15 cellular contexts compared by ENCODE assay signal in the genomic region with DNA sequence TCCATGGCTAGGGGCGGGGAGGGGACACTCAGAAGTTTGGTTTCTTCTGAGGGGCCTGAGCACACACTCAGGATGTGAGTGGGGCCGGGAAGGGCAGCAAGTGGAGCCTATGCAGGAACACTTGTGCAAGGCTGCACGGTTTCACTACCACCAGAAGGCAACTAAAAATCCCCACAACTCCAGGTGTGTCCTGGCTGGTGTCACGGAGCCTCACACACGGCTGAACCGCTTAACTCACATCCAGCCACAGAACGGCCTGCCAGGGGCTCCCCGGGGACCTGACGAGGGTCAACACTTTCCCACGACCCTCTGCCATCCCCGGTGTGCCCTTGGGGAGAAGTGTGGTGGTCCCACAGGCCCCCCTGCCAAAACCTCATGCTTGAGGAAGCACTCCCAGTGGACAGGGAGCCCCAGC.
DNase-seq lines count a peak whose midpoint lies in the region; ATAC-seq and TF ChIP-seq lines count a peak whose summit lies in the region.
"Had no signal": no experiment of that assay in that cellular context is flagged by ENCODE, and none has a peak within 500 bp of the region (broad histone marks: within the 10 kb centered on the region; RNA-seq: fewer than 3 reads in every experiment).

No MANE protein-coding gene starts in this region.

- TF ChIP-seq EP300 in esophagus muscularis mucosa (IDR thresholded peaks at IDR 0.05), result no peak

- H3K27ac Mint-ChIP-seq in glutamatergic neuron (ENCODE audit: unreplicated experiment), result no peak overlapping the region
- H3K27ac Mint-ChIP-seq in stimulated activated naive B cell treated with anti-CD40 and anti-IgM and Interleukin-4, amounts not matched to agents 10 μg/mL and 1 μg/mL and 100 μg/mL, for 72 hours, result peak overlapping the region; percentile 88

- H3K9me3 Mint-ChIP-seq in glutamatergic neuron (ENCODE audit: unreplicated experiment), result peaks cover 13% of the 10 kb centered on the region
- H3K9me3 Mint-ChIP-seq in stimulated activated naive B cell treated with anti-CD40 and anti-IgM and Interleukin-4, amounts not matched to agents 10 μg/mL and 1 μg/mL and 100 μg/mL, for 72 hours, result no peaks in the 10 kb centered on the region

- 76% methylated on average over 4 of the region's 11 CpGs for WGBS in esophagus muscularis mucosa

- H3K4me3 ChIP-seq in cardiac muscle cell, result no peak overlapping the region
- no peak overlapping the region for H3K4me3 ChIP-seq in esophagus muscularis mucosa
- H3K4me3 ChIP-seq: prostate gland, stomach, uterus had no signal

- H3K4me1 Mint-ChIP-seq in glutamatergic neuron (ENCODE audit: low read depth, unreplicated experiment), result peaks cover 24% of the 10 kb centered on the region
- peaks cover 27 to 36% of the 10 kb centered on the region in 2 donors for H3K4me1 Mint-ChIP-seq in stimulated activated naive B cell treated with anti-CD40 and anti-IgM and Interleukin-4, amounts not matched to agents 10 μg/mL and 1 μg/mL and 100 μg/mL, for 72 hours

- no peaks in the 10 kb centered on the region for H3K36me3 ChIP-seq in cardiac muscle cell
- H3K36me3 ChIP-seq in esophagus muscularis mucosa, result peaks cover 0 to 17% (median 8%) of the 10 kb centered on the region in 4 donors
- H3K36me3 ChIP-seq: prostate gland, uterus had no signal

- peaks cover 8% of the 10 kb centered on the region for H3K27me3 Mint-ChIP-seq in glutamatergic neuron (ENCODE audit: unreplicated experiment)
- H3K27me3 Mint-ChIP-seq in stimulated activated naive B cell treated with anti-CD40 and anti-IgM and Interleukin-4, amounts not matched to agents 10 μg/mL and 1 μg/mL and 100 μg/mL, for 72 hours, result no peaks in the 10 kb centered on the region

- H3K9me3 ChIP-seq in cardiac muscle cell (ENCODE audit: low read depth) (no peaks in the 10 kb centered on the region), esophagus muscularis mucosa (no peaks in the 10 kb centered on the region)
- H3K9me3 ChIP-seq: prostate gland, stomach, uterus had no signal

- H3K4me3 Mint-ChIP-seq in glutamatergic neuron (ENCODE audit: unreplicated experiment), result no peak overlapping the region
- H3K4me3 Mint-ChIP-seq in stimulated activated naive B cell treated with anti-CD40 and anti-IgM and Interleukin-4, amounts not matched to agents 10 μg/mL and 1 μg/mL and 100 μg/mL, for 72 hours, result peak overlapping the region; percentile 50 to 59

- intact Hi-C loops in cardiac septum (cut with DNase I) (no loop called here), esophagus muscularis mucosa (cut with DNase I) (no loop called here)

- DNase-seq in cardiac muscle cell (ENCODE audit: low read depth in 1 of 2, low spot score in 1 of 2), result no peak
- no peak for DNase-seq in cardiac septum (ENCODE audit: low spot score)
- DNase-seq in glutamatergic neuron, result peak; percentile 22
- DNase-seq in stimulated activated naive B cell treated with anti-CD40 and anti-IgM and Interleukin-4, amounts not matched to agents 10 μg/mL and 1 μg/mL and 100 μg/mL, for 72 hours, result peak; percentile 46
- no peak for DNase-seq in esophagus muscularis mucosa (ENCODE audit: extremely low spot score)
- DNase-seq: cortex of kidney, NCI-H1105, NCI-H526, PC-3, stomach had no signal

- H3K36me3 Mint-ChIP-seq in glutamatergic neuron (ENCODE audit: unreplicated experiment), result no peaks in the 10 kb centered on the region
- peaks cover 22 to 30% of the 10 kb centered on the region in 2 donors for H3K36me3 Mint-ChIP-seq in stimulated activated naive B cell treated with anti-CD40 and anti-IgM and Interleukin-4, amounts not matched to agents 10 μg/mL and 1 μg/mL and 100 μg/mL, for 72 hours

- ATAC-seq in HG03354 (IDR thresholded peaks at IDR 0.05; ENCODE audit: poor library complexity, severe bottlenecking, unreplicated experiment) (peak; percentile 48), HG03196 (IDR thresholded peaks at IDR 0.05; ENCODE audit: unreplicated experiment) (no peak), HG02610 (IDR thresholded peaks at IDR 0.05; ENCODE audit: unreplicated experiment) (no peak)
- ATAC-seq in stimulated activated naive B cell treated with anti-CD40 and anti-IgM and Interleukin-4, amounts not matched to agents 10 μg/mL and 1 μg/mL and 100 μg/mL, for 72 hours (replicated peaks), result peak; percentile 88 to 89
- ATAC-seq: PC-3 had no signal

- no peak for TF ChIP-seq POLR2A in esophagus muscularis mucosa (IDR thresholded peaks at IDR 0.05; ENCODE audit: low read depth)

- TF ChIP-seq CTCF in cardiac muscle cell (IDR thresholded peaks at IDR 0.05; ENCODE audit: low read depth, low read length) (no peak), glutamatergic neuron (IDR thresholded peaks at IDR 0.05; ENCODE audit: partially characterized antibody, unreplicated experiment) (no peak), esophagus muscularis mucosa (IDR thresholded peaks at IDR 0.05) (no peak)

- H3K27ac ChIP-seq in cardiac muscle cell, result peak overlapping the region; percentile 96
- no peak overlapping the region for H3K27ac ChIP-seq in esophagus muscularis mucosa (replicated peaks in 1 of 4)
- H3K27ac ChIP-seq: prostate gland, stomach, uterus had no signal

- no peaks in the 10 kb centered on the region for H3K27me3 ChIP-seq in cardiac muscle cell
- no peaks in the 10 kb centered on the region for H3K27me3 ChIP-seq in esophagus muscularis mucosa
- H3K27me3 ChIP-seq: stomach, uterus had no signal

- peaks cover 48% of the 10 kb centered on the region for H3K4me1 ChIP-seq in cardiac muscle cell (ENCODE audit: low read depth)
- no peaks in the 10 kb centered on the region for H3K4me1 ChIP-seq in esophagus muscularis mucosa
- H3K4me1 ChIP-seq: prostate gland, stomach, uterus had no signal

Comparison
In these comparisons a context has a peak if more than half of its experiments do, and no peak if none do; other contexts are left out.
1. DNase-seq: peak in glutamatergic neuron (single experiment) and stimulated activated naive B cell treated with anti-CD40 and anti-IgM and Interleukin-4, amounts not matched to agents 10 μg/mL and 1 μg/mL and 100 μg/mL, for 72 hours (single experiment); none in cardiac muscle cell (0 of 2), cardiac septum (single experiment) and esophagus muscularis mucosa (single experiment).
2. ATAC-seq: peak in HG03354 (single experiment) and stimulated activated naive B cell treated with anti-CD40 and anti-IgM and Interleukin-4, amounts not matched to agents 10 μg/mL and 1 μg/mL and 100 μg/mL, for 72 hours (2 of 2); none in HG03196 (single experiment) and HG02610 (single experiment).